ENCODE assay signal across 1 cellular context in genomic region chr10:4088354-4089066, GRCh38.
TF ChIP-seq lines count a peak whose summit lies in the region.

No MANE protein-coding gene starts in this region.

TF ChIP-seq in HepG2, 621 proteins besides CTCF, POLR2A, EP300 and RAD21 (continued from another document):
- TF ChIP-seq, protein P1, sequence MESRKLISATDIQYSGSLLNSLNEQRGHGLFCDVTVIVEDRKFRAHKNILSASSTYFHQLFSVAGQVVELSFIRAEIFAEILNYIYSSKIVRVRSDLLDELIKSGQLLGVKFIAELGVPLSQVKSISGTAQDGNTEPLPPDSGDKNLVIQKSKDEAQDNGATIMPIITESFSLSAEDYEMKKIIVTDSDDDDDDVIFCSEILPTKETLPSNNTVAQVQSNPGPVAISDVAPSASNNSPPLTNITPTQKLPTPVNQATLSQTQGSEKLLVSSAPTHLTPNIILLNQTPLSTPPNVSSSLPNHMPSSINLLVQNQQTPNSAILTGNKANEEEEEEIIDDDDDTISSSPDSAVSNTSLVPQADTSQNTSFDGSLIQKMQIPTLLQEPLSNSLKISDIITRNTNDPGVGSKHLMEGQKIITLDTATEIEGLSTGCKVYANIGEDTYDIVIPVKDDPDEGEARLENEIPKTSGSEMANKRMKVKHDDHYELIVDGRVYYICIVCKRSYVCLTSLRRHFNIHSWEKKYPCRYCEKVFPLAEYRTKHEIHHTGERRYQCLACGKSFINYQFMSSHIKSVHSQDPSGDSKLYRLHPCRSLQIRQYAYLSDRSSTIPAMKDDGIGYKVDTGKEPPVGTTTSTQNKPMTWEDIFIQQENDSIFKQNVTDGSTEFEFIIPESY (CRISPR knock-in tag; IDR thresholded peaks at IDR 0.05), result no peak
- TF ChIP-seq THAP9 (CRISPR knock-in tag; IDR thresholded peaks at IDR 0.05; ENCODE audit: borderline replicate concordance) (no peak), GTF2F1 (IDR thresholded peaks at IDR 0.05; ENCODE audit: low read length) (no peak), ZFP91 (CRISPR knock-in tag; IDR thresholded peaks at IDR 0.05; ENCODE audit: borderline replicate concordance) (no peak), HNRNPK (IDR thresholded peaks at IDR 0.05; ENCODE audit: low read depth, low read length, poor library complexity, severe bottlenecking) (no peak), MAFF (IDR thresholded peaks at IDR 0.05; ENCODE audit: low read depth, low read length) (peak; percentile 94), NFE2L1 (CRISPR knock-in tag; IDR thresholded peaks at IDR 0.05; ENCODE audit: borderline replicate concordance) (no peak), ZNF275 (CRISPR knock-in tag; IDR thresholded peaks at IDR 0.05; ENCODE audit: borderline replicate concordance) (no peak), BATF2 (CRISPR knock-in tag; IDR thresholded peaks at IDR 0.05) (no peak)
- TF ChIP-seq, protein P2, sequence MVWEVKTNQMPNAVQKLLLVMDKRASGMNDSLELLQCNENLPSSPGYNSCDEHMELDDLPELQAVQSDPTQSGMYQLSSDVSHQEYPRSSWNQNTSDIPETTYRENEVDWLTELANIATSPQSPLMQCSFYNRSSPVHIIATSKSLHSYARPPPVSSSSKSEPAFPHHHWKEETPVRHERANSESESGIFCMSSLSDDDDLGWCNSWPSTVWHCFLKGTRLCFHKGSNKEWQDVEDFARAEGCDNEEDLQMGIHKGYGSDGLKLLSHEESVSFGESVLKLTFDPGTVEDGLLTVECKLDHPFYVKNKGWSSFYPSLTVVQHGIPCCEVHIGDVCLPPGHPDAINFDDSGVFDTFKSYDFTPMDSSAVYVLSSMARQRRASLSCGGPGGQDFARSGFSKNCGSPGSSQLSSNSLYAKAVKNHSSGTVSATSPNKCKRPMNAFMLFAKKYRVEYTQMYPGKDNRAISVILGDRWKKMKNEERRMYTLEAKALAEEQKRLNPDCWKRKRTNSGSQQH (CRISPR knock-in tag; IDR thresholded peaks at IDR 0.05; ENCODE audit: low read depth), result no peak
- TF ChIP-seq, protein P3, sequence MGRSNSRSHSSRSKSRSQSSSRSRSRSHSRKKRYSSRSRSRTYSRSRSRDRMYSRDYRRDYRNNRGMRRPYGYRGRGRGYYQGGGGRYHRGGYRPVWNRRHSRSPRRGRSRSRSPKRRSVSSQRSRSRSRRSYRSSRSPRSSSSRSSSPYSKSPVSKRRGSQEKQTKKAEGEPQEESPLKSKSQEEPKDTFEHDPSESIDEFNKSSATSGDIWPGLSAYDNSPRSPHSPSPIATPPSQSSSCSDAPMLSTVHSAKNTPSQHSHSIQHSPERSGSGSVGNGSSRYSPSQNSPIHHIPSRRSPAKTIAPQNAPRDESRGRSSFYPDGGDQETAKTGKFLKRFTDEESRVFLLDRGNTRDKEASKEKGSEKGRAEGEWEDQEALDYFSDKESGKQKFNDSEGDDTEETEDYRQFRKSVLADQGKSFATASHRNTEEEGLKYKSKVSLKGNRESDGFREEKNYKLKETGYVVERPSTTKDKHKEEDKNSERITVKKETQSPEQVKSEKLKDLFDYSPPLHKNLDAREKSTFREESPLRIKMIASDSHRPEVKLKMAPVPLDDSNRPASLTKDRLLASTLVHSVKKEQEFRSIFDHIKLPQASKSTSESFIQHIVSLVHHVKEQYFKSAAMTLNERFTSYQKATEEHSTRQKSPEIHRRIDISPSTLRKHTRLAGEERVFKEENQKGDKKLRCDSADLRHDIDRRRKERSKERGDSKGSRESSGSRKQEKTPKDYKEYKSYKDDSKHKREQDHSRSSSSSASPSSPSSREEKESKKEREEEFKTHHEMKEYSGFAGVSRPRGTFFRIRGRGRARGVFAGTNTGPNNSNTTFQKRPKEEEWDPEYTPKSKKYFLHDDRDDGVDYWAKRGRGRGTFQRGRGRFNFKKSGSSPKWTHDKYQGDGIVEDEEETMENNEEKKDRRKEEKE (IDR thresholded peaks at IDR 0.05), result no peak
